ENCODE assay signal across 14 cellular contexts in the genomic region with DNA sequence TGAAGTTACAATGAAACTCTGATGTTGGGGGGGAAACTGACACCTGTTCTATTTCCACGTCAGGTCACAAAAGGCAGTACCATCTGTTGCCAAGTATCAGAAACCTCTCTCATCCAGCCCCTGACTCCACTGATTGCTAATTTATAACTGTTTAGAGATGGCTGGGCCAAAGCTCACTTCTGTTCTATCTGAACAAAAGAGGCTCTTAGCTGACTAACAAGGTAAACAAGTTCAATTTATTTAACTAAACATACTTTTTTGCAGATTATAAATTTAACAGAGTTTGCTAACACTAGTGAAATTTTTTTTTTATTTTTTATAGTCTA.
DNase-seq lines count a peak whose midpoint lies in the region; ATAC-seq and TF ChIP-seq lines count a peak whose summit lies in the region.
"Had no signal": no experiment of that assay in that cellular context is flagged by ENCODE, and none has a peak within 500 bp of the region (broad histone marks: within the 10 kb centered on the region; RNA-seq: fewer than 3 reads in every experiment).

No MANE protein-coding gene starts in this region.

- H3K4me1 Mint-ChIP-seq in osteocyte (ENCODE audit: unreplicated experiment) (peaks cover 30% of the 10 kb centered on the region), immature natural killer cell (peaks cover 0 to 5% of the 10 kb centered on the region in 2 donors)
- peaks cover 6% of the 10 kb centered on the region for H3K4me1 Mint-ChIP-seq in CD8-positive, alpha-beta T cell (ENCODE audit: low read depth)
- peaks cover 7% of the 10 kb centered on the region for H3K4me1 Mint-ChIP-seq in activated naive CD8-positive, alpha-beta T cell treated with anti-CD3 and anti-CD28 coated beads, Interleukin-2, amount 50 U/mL, for 24 hours
- H3K4me1 Mint-ChIP-seq: GM23338 had no signal

- POLR2A ChIA-PET in CD8-positive, alpha-beta T cell (lab: Charles Lee), result no interaction called here

- no peaks in the 10 kb centered on the region for H3K36me3 Mint-ChIP-seq in osteocyte (ENCODE audit: unreplicated experiment)
- no peaks in the 10 kb centered on the region for H3K36me3 Mint-ChIP-seq in CD8-positive, alpha-beta T cell
- H3K36me3 Mint-ChIP-seq in activated naive CD8-positive, alpha-beta T cell treated with anti-CD3 and anti-CD28 coated beads, Interleukin-2, amount 50 U/mL, for 24 hours (ENCODE audit: low read depth), result no peaks in the 10 kb centered on the region
- peaks cover 0 to 7% (median 0%) of the 10 kb centered on the region in 3 donors for H3K36me3 Mint-ChIP-seq in immature natural killer cell

- H3K4me1 ChIP-seq in CD8-positive, alpha-beta T cell (ENCODE audit: insufficient read depth, low read length), result no peaks in the 10 kb centered on the region

- intact Hi-C loops in CD8-positive, alpha-beta T cell (cut with DNase I, micrococcal nuclease), result no loop called here

- no peak for TF ChIP-seq CTCF in osteocyte (IDR thresholded peaks at IDR 0.05)
- TF ChIP-seq CTCF in CD8-positive, alpha-beta T cell (IDR thresholded peaks at IDR 0.05), result no peak

- no peaks in the 10 kb centered on the region for H3K36me3 ChIP-seq in CD8-positive, alpha-beta T cell (ENCODE audit: insufficient read depth, low read length)

- peak; percentile 9 for DNase-seq in NCI-H146 (lab: John Stamatoyannopoulos, UW)
- DNase-seq in NCI-H146 treated with DMSO at 0.1 percent for 48 hours (lab: John Stamatoyannopoulos, UW; ENCODE audit: unreplicated experiment), result no peak
- peak; percentile 61 for DNase-seq in NCI-H1694 treated with DMSO at 0.1 percent for 48 hours (lab: John Stamatoyannopoulos, UW)
- DNase-seq in NCI-H82 (lab: John Stamatoyannopoulos, UW), result peak; percentile 85
- no peak for DNase-seq in osteocyte (ENCODE audit: extremely low spot score, unreplicated experiment)
- no peak for DNase-seq in CD8-positive, alpha-beta T cell
- no peak for DNase-seq in activated naive CD8-positive, alpha-beta T cell treated with anti-CD3 and anti-CD28 coated beads, Interleukin-2, amount 50 U/mL, for 24 hours
- DNase-seq in immature natural killer cell, result no peak
- DNase-seq: NCI-H2029, SHP77 had no signal

- H3K9me3 Mint-ChIP-seq in osteocyte (ENCODE audit: unreplicated experiment) (peaks cover 11% of the 10 kb centered on the region), immature natural killer cell (peaks cover 0 to 4% (median 0%) of the 10 kb centered on the region in 6 donors)
- no peaks in the 10 kb centered on the region for H3K9me3 Mint-ChIP-seq in CD8-positive, alpha-beta T cell
- peaks cover 5% of the 10 kb centered on the region for H3K9me3 Mint-ChIP-seq in activated naive CD8-positive, alpha-beta T cell treated with anti-CD3 and anti-CD28 coated beads, Interleukin-2, amount 50 U/mL, for 24 hours
- H3K9me3 Mint-ChIP-seq: GM23338 had no signal

- H3K4me3 Mint-ChIP-seq in osteocyte (ENCODE audit: unreplicated experiment) (no peak overlapping the region), immature natural killer cell (no peak overlapping the region)
- no peak overlapping the region for H3K4me3 Mint-ChIP-seq in CD8-positive, alpha-beta T cell
- H3K4me3 Mint-ChIP-seq in activated naive CD8-positive, alpha-beta T cell treated with anti-CD3 and anti-CD28 coated beads, Interleukin-2, amount 50 U/mL, for 24 hours, result no peak overlapping the region
- H3K4me3 Mint-ChIP-seq: GM23338; T-helper 1 cell treated with Interleukin-12 subunit alpha and Interleukin-12 subunit beta and Interleukin-4 antibody, amounts not matched to agents 30 μg/mL and 1 μg/mL, for 36 hours had no signal

- H3K27me3 ChIP-seq in CD8-positive, alpha-beta T cell (ENCODE audit: insufficient read depth, low read length), result no peaks in the 10 kb centered on the region

- H3K27ac ChIP-seq in CD8-positive, alpha-beta T cell (ENCODE audit: low read depth, low read length), result no peak overlapping the region
- H3K27ac ChIP-seq: C4-2B had no signal

- H3K9me3 ChIP-seq in CD8-positive, alpha-beta T cell (ENCODE audit: low read length), result no peaks in the 10 kb centered on the region

- H3K27me3 Mint-ChIP-seq in osteocyte (ENCODE audit: unreplicated experiment) (no peaks in the 10 kb centered on the region), immature natural killer cell (ENCODE audit: low read depth in 3 of 3) (peaks cover 2 to 5% (median 3%) of the 10 kb centered on the region in 3 donors)
- H3K27me3 Mint-ChIP-seq in CD8-positive, alpha-beta T cell (ENCODE audit: low read depth), result peaks cover 10% of the 10 kb centered on the region
- peaks cover 4% of the 10 kb centered on the region for H3K27me3 Mint-ChIP-seq in activated naive CD8-positive, alpha-beta T cell treated with anti-CD3 and anti-CD28 coated beads, Interleukin-2, amount 50 U/mL, for 24 hours

- CTCF ChIA-PET in CD8-positive, alpha-beta T cell (lab: Charles Lee), result interaction anchor here (5.7 kb wide), 1 partner anchor 21 kb away, joined by 25 read pairs; no protein-coding TSS in a partner anchor

- peak overlapping the region; percentile 47 for H3K27ac Mint-ChIP-seq in osteocyte (ENCODE audit: unreplicated experiment)
- no peak overlapping the region for H3K27ac Mint-ChIP-seq in CD8-positive, alpha-beta T cell
- no peak overlapping the region for H3K27ac Mint-ChIP-seq in activated naive CD8-positive, alpha-beta T cell treated with anti-CD3 and anti-CD28 coated beads, Interleukin-2, amount 50 U/mL, for 24 hours
- no peak overlapping the region for H3K27ac Mint-ChIP-seq in immature natural killer cell
- H3K27ac Mint-ChIP-seq: GM23338; T-helper 1 cell treated with Interleukin-12 subunit alpha and Interleukin-12 subunit beta and Interleukin-4 antibody, amounts not matched to agents 30 μg/mL and 1 μg/mL, for 36 hours had no signal

- no peak for ATAC-seq in CD8-positive, alpha-beta T cell
- no peak for ATAC-seq in activated naive CD8-positive, alpha-beta T cell treated with anti-CD3 and anti-CD28 coated beads, Interleukin-2, amount 50 U/mL, for 24 hours
- ATAC-seq: GM23338, Panc1 had no signal

- H3K4me3 ChIP-seq in CD8-positive, alpha-beta T cell (ENCODE audit: low read depth, low read length), result no peak overlapping the region
- H3K4me3 ChIP-seq: GM23338 had no signal

Comparison
In these comparisons a context has a peak if more than half of its experiments do, and no peak if none do; other contexts are left out.
1. DNase-seq: peak in NCI-H146 (single experiment), NCI-H1694 treated with DMSO at 0.1 percent for 48 hours (single experiment) and NCI-H82 (single experiment); none in NCI-H146 treated with DMSO at 0.1 percent for 48 hours (single experiment), osteocyte (single experiment), CD8-positive, alpha-beta T cell (0 of 7), activated naive CD8-positive, alpha-beta T cell treated with anti-CD3 and anti-CD28 coated beads, Interleukin-2, amount 50 U/mL, for 24 hours (single experiment) and immature natural killer cell (0 of 3).